In the genomic region with DNA sequence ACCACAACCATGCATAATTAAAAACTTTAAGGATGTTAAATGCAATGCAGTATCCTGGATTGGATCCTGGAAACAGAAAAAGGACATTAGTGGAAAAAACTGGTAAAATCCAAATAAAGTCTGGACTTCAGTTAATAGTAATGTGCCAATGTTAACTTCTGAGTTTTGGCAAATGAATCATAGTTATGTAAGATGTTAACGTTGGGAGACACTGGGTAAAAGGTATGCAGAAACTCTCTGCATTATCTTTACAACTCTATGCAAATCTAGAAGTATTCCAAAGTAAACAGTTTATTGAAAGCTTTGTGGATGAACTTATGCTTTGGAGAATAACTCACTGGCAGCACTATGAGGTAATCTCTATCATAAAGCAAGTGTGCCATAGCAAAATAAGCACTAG, we compare ENCODE assay signal across 21 cellular contexts.
"Had no signal": no experiment of that assay in that cellular context is flagged by ENCODE, and none has a peak within 500 bp of the region (broad histone marks: within the 10 kb centered on the region; RNA-seq: fewer than 3 reads in every experiment).

No MANE protein-coding gene starts in this region.

- DNase-seq: activated CD4-positive, CD25-positive, alpha-beta regulatory T cell treated with anti-CD3 and anti-CD28 coated beads, Interleukin-2, amount 50 U/mL, for 72 hours; activated CD8-positive, alpha-beta memory T cell treated with anti-CD3 and anti-CD28 coated beads for 24 hours; activated CD8-positive, alpha-beta memory T cell treated with anti-CD3 and anti-CD28 coated beads, Interleukin-2, amount 50 U/mL, for 48 hours; activated effector memory CD4-positive, alpha-beta T cell treated with Interleukin-2 at 50 U/mL for 16 hours; activated naive CD4-positive, alpha-beta T cell treated with anti-CD3 and anti-CD28 coated beads, Interleukin-2, amount 10 ng/mL, durations not matched to agents 7 days and 5 days; activated T-cell treated with anti-CD3 and anti-CD28 coated beads, Interleukin-2, amount 50 U/mL, for 48 hours; adrenal gland; caudate nucleus; colonic mucosa; left colon; psoas muscle; right cardiac atrium; small intestine; stimulated activated CD4-positive, alpha-beta T cell treated with anti-CD3 and anti-CD28 coated beads, Interleukin-15, amount 100 ng/mL, for 24 hours; stimulated activated CD4-positive, alpha-beta T cell treated with anti-CD3 and anti-CD28 coated beads, Interleukin-2, amount 100 ng/mL, for 48 hours; SW 1271; T-helper 2 cell; upper lobe of left lung had no signal

- FAIRE-seq: islet of Langerhans, small intestine had no signal

- H3K4me1 Mint-ChIP-seq: activated naive CD4-positive, alpha-beta T cell treated with anti-CD3 and anti-CD28 coated beads, Interleukin-2, amount 10 ng/mL, durations not matched to agents 7 days and 5 days; neural crest cell had no signal

- H3K27me3 ChIP-seq: adrenal gland, colonic mucosa, upper lobe of left lung had no signal

- H3K36me3 ChIP-seq: adrenal gland, colonic mucosa, thoracic aorta, upper lobe of left lung had no signal

- H3K27ac Mint-ChIP-seq: activated naive CD4-positive, alpha-beta T cell treated with anti-CD3 and anti-CD28 coated beads, Interleukin-2, amount 10 ng/mL, durations not matched to agents 7 days and 5 days had no signal

- H3K9me3 Mint-ChIP-seq: activated naive CD4-positive, alpha-beta T cell treated with anti-CD3 and anti-CD28 coated beads, Interleukin-2, amount 10 ng/mL, durations not matched to agents 7 days and 5 days; neural crest cell had no signal

- H3K4me3 ChIP-seq: adrenal gland, colonic mucosa, psoas muscle, thoracic aorta, upper lobe of left lung had no signal

- H3K4me3 Mint-ChIP-seq: activated naive CD4-positive, alpha-beta T cell treated with anti-CD3 and anti-CD28 coated beads, Interleukin-2, amount 10 ng/mL, durations not matched to agents 7 days and 5 days; neural crest cell had no signal

- H3K36me3 Mint-ChIP-seq: activated naive CD4-positive, alpha-beta T cell treated with anti-CD3 and anti-CD28 coated beads, Interleukin-2, amount 10 ng/mL, durations not matched to agents 7 days and 5 days had no signal

- ATAC-seq: left colon, psoas muscle, right cardiac atrium had no signal
